ENCODE assay signal across 8 cellular contexts in the genomic region with DNA sequence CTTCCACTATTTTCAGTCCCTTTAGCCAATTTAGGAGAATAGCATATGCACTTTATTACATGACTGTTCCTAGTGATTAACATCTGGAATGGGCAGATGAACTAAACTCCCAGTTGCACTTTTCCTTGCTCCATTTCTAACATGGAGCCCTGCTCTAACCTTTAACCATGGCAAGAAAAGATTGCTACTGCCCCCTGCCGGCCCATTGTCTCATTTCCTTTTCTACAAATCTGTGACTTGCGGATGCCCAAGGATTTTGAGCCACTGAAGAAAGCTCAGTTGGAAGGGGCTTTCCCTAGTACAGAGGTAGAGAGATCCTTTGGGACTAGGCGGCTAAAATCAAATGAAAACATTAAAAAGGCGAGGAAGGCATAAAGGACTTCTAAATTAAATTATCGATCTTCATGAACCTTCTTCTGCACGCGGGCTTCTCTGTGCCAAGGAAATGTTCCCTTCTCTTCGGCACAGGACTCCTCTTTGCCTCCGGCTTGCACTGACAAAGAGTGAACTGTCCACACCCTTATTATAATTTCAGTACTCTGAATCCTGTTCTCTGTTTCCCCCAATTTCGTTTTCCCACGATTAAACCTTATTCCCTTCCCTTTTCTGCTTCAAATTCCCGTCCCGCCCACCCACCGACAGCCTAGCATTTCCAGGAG. TPM values are rescaled to one million over a fixed set of nuclear protein-coding genes. Genes with fewer than 3 reads are reported as not detected.
DNase-seq lines count a peak whose midpoint lies in the region; ATAC-seq and TF ChIP-seq lines count a peak whose summit lies in the region.

No MANE protein-coding gene starts in this region.

- no peak overlapping the region for H2AFZ ChIP-seq in ACC112 (ENCODE audit: low read length, unreplicated experiment)

- peaks cover 5% of the 10 kb centered on the region; the same call in 1 of the 2 replicates for H3K27me3 ChIP-seq in ACC112 (ENCODE audit: insufficient read depth, low read length)

- no peak overlapping the region for H3K27ac ChIP-seq in ACC112 (ENCODE audit: low read depth, low read length)

- no peaks in the 10 kb centered on the region for H3K36me3 ChIP-seq in ACC112 (ENCODE audit: insufficient read depth, low read length)

- peak; percentile 27 for ATAC-seq in left lobe of liver
- ATAC-seq in GM18519 (IDR thresholded peaks at IDR 0.05; ENCODE audit: low FRiP score, unreplicated experiment): no peak

- H3K4me3 ChIP-seq in ACC112 (ENCODE audit: low read depth, low read length): peak overlapping the region; percentile 69

- peak; percentile 0 for DNase-seq in MV-4-11 (lab: John Stamatoyannopoulos, UW)
- peak; percentile 37 for DNase-seq in T-helper 9 cell
- peak; percentile 37 for DNase-seq in cerebellum (ENCODE audit: low spot score)
- DNase-seq in left lobe of liver (ENCODE audit: low spot score): peak; percentile 43
- peak; percentile 2 for DNase-seq in stimulated activated CD8-positive, alpha-beta memory T cell treated with anti-CD3 and anti-CD28 coated beads, Interleukin-15, amount 100 ng/mL, for 24 hours (ENCODE audit: low read depth)

- H3K4me1 ChIP-seq in ACC112 (ENCODE audit: control insufficient read depth, insufficient read depth, low read length, unreplicated experiment): no peaks in the 10 kb centered on the region

- H3K79me2 ChIP-seq in ACC112 (ENCODE audit: control insufficient read depth, insufficient read depth, low read length, unreplicated experiment): no peaks in the 10 kb centered on the region

- peak; percentile 59 for TF ChIP-seq CTCF in GM12873 (IDR thresholded peaks at IDR 0.05; ENCODE audit: insufficient read depth, low read depth, low read length, missing control alignments)

RNA-seq across cellular contexts. Expression of gene GLRA2, which starts 0.6 kb away (rescaled TPM):
- 44.4 TPM for total RNA-seq in cerebellum
- total RNA-seq in left lobe of liver: not detected

Comparison
In these comparisons a context has a peak if more than half of its experiments do, and no peak if none do; other contexts are left out.
1. RNA of gene GLRA2, which starts 0.6 kb away (total RNA-seq): 44.4 TPM in cerebellum (single experiment); not detected in left lobe of liver (single experiment); every median in the first group is over 10 times any median in the second.
2. Peak in every context shown above with its lines, with median percentiles within 50 percentile points of each other: DNase-seq.